1 cellular context compared by ENCODE assay signal in genomic region chr1:10940838-10941237, GRCh38.
TF ChIP-seq lines count a peak whose summit lies in the region.

No MANE protein-coding gene starts in this region.

TF ChIP-seq in GM12878, 131 proteins besides CTCF, POLR2A, EP300 and RAD21 (continued from another document):
- TF ChIP-seq EZH2 (IDR thresholded peaks at IDR 0.05; ENCODE audit: borderline replicate concordance, control insufficient read depth, low read depth, low read length) (no peak), TBL1XR1 (IDR thresholded peaks at IDR 0.05; ENCODE audit: low read depth, low read length) (no peak), KDM1A (IDR thresholded peaks at IDR 0.05; ENCODE audit: borderline replicate concordance) (no peak), DPF2 (IDR thresholded peaks at IDR 0.05) (no peak), RELA (IDR thresholded peaks at IDR 0.05; ENCODE audit: borderline replicate concordance, partially characterized antibody) (no peak), SIN3A (IDR thresholded peaks at IDR 0.05; ENCODE audit: low read depth, low read length) (no peak), STAT1 (conservative IDR thresholded peaks at IDR 0.05) (no peak), CEBPB (IDR thresholded peaks at IDR 0.05; ENCODE audit: borderline replicate concordance in 1 of 2, low read depth in 2 of 2, low read length in 2 of 2) (no peak), BRCA1 (IDR thresholded peaks at IDR 0.05; ENCODE audit: low read depth, low read length) (no peak), SMAD1 (IDR thresholded peaks at IDR 0.05; ENCODE audit: low read depth, partially characterized antibody) (no peak), HDGF (IDR thresholded peaks at IDR 0.05) (no peak)
